ENCODE assay signal across 12 cellular contexts in the genomic region with DNA sequence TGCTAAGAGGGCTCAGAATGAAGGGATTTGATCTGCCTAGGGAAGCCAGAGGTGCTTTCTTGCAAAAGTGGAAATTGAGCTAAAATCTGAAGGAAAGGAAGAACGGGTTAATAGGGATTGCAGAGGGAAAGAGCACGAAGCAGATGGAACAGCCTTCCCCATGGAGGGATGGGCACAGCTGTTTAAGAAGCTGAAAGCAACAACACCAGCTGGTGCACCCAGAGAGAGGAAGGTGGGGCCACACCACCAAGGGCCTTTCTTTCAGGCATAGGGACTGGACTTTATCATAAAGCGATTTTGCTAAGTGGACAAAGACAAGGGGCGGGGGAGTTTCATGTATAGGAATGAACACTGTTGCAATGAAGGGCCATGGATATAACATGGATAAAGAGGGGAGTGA.
A peak's percentile ranks its signal among the peaks of the same experiment; 100 is the strongest.
DNase-seq lines count a peak whose midpoint lies in the region; ATAC-seq lines count a peak whose summit lies in the region.
"Had no signal": no experiment of that assay in that cellular context is flagged by ENCODE, and none has a peak within 500 bp of the region (broad histone marks: within the 10 kb centered on the region; RNA-seq: fewer than 3 reads in every experiment).

No MANE protein-coding gene starts in this region.

- H3K4me3 ChIP-seq in trophoblast cell (ENCODE audit: low read depth, low read length), result no peak overlapping the region
- H3K4me3 ChIP-seq: BLaER1 treated with 17β-estradiol and CSF1 and Interleukin-3, amounts not matched to agents 10 nM and 100 nM had no signal

- no peak overlapping the region for H2BK120ac ChIP-seq in trophoblast cell (ENCODE audit: insufficient read depth, low read length, poor library complexity)

- H3K4me1 ChIP-seq in trophoblast cell (ENCODE audit: control insufficient read depth in 1 of 2, insufficient read depth in 2 of 2, low read length in 2 of 2), result no peaks in the 10 kb centered on the region

- H4K12ac ChIP-seq in trophoblast cell (ENCODE audit: low read depth, low read length), result no peak overlapping the region

- H3K27me3 ChIP-seq in trophoblast cell (ENCODE audit: insufficient read depth, low read length), result no peaks in the 10 kb centered on the region
- H3K27me3 ChIP-seq: BLaER1 treated with 17β-estradiol and CSF1 and Interleukin-3, amounts not matched to agents 10 nM and 100 nM had no signal

- H3K36me3 ChIP-seq in trophoblast cell (ENCODE audit: control insufficient read depth in 1 of 2, insufficient read depth in 2 of 2, low read length in 2 of 2), result no peaks in the 10 kb centered on the region
- H3K36me3 ChIP-seq: BLaER1 treated with 17β-estradiol and CSF1 and Interleukin-3, amounts not matched to agents 10 nM and 100 nM had no signal

- no peak overlapping the region for H4K91ac ChIP-seq in trophoblast cell (ENCODE audit: low read depth, low read length)

- no peaks in the 10 kb centered on the region for H3K79me2 ChIP-seq in trophoblast cell (ENCODE audit: control insufficient read depth, insufficient read depth, low read length, poor library complexity)

- H2BK5ac ChIP-seq in trophoblast cell (ENCODE audit: low read depth, low read length, poor library complexity), result no peak overlapping the region

- no peaks in the 10 kb centered on the region for H3K79me1 ChIP-seq in trophoblast cell (ENCODE audit: low read length)

- H2BK12ac ChIP-seq in trophoblast cell (ENCODE audit: low read length), result peak overlapping the region; percentile 5

- no peak overlapping the region for H3K4ac ChIP-seq in trophoblast cell (ENCODE audit: low read depth, low read length)

- no peak overlapping the region for H4K8ac ChIP-seq in trophoblast cell (ENCODE audit: low read depth, low read length)

- H3K18ac ChIP-seq in trophoblast cell (ENCODE audit: low read length), result no peak overlapping the region

- H3K27ac ChIP-seq in trophoblast cell (ENCODE audit: low read depth, low read length), result no peak overlapping the region
- H3K27ac ChIP-seq: BLaER1 treated with 17β-estradiol and CSF1 and Interleukin-3, amounts not matched to agents 10 nM and 100 nM had no signal

- no peak overlapping the region for H3K4me2 ChIP-seq in trophoblast cell (ENCODE audit: low read length)
- H3K4me2 ChIP-seq: BLaER1 treated with 17β-estradiol and CSF1 and Interleukin-3, amounts not matched to agents 10 nM and 100 nM had no signal

- no CpG with 5 or more reads among the region's 4 CpGs for WGBS in trophoblast cell (ENCODE audit: extremely low coverage, insufficient coverage, insufficient read length)

- no peak overlapping the region for H3K14ac ChIP-seq in trophoblast cell (ENCODE audit: low read length)

- no peak overlapping the region for H2AFZ ChIP-seq in trophoblast cell (ENCODE audit: insufficient read depth, low read length, poor library complexity)

- no peaks in the 10 kb centered on the region for H3K9me3 ChIP-seq in trophoblast cell (ENCODE audit: insufficient read depth, low read depth, low read length)

- H2AK5ac ChIP-seq in trophoblast cell (ENCODE audit: low read length), result no peak overlapping the region

- DNase-seq in DMS 273 (lab: John Stamatoyannopoulos, UW; ENCODE audit: unreplicated experiment), result peak; percentile 98
- DNase-seq in NCI-H2171 treated with DMSO at 0.1 percent for 48 hours (lab: John Stamatoyannopoulos, UW), result peak; percentile 99
- DNase-seq in SK-N-DZ (ENCODE audit: low spot score), result peak; percentile 20
- DNase-seq in trophoblast cell, result no peak
- no peak for DNase-seq in nucleus accumbens (lab: John Stamatoyannopoulos, UW)
- DNase-seq: DMS153, H7, NCI-H2029, RPMI8226 had no signal

- ATAC-seq in GM21529 (IDR thresholded peaks at IDR 0.05; ENCODE audit: unreplicated experiment) (no peak), GM21576 (IDR thresholded peaks at IDR 0.05; ENCODE audit: unreplicated experiment) (no peak)

- no peak overlapping the region for H3K23ac ChIP-seq in trophoblast cell (ENCODE audit: low read length)

- no peak overlapping the region for H3K9ac ChIP-seq in trophoblast cell (ENCODE audit: low read length)
- H3K9ac ChIP-seq: BLaER1 treated with 17β-estradiol and CSF1 and Interleukin-3, amounts not matched to agents 10 nM and 100 nM had no signal

Comparison
In these comparisons a context has a peak if more than half of its experiments do, and no peak if none do; other contexts are left out.
1. DNase-seq: peak in DMS 273 (single experiment), NCI-H2171 treated with DMSO at 0.1 percent for 48 hours (single experiment) and SK-N-DZ (single experiment); none in trophoblast cell (0 of 2) and nucleus accumbens (0 of 56).